14 cellular contexts compared by ENCODE assay signal in the genomic region with DNA sequence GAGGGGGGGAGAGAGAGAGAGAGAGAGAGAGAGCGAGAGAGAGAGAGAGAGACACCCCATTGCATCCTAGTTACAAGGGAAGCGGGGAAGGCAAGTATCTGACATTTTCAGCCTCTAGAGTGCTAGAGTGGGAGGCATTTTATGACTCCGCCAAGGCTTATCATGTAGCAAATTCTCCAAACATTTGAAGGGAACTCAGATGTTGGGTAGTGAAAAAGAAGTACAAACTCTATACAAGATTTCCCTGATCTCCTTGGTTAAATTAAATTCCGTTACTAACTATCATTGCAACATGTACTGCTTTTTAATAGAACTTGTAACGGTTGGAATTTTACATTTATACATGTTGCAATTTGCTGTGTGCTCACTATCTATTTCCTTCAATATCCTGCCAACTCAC.
"Had no signal": no experiment of that assay in that cellular context is flagged by ENCODE, and none has a peak within 500 bp of the region (broad histone marks: within the 10 kb centered on the region; RNA-seq: fewer than 3 reads in every experiment).

No MANE protein-coding gene starts in this region.

- H3K27me3 ChIP-seq: esophagus squamous epithelium, foreskin keratinocyte, stomach, transverse colon had no signal

- H3K9me3 Mint-ChIP-seq: central memory CD8-positive, alpha-beta T cell; natural killer cell treated with Interleukin-12 subunit alpha and Interleukin-12 subunit beta and Interleukin-15 and Interleukin-18, amount 100 ng/mL, for 72 hours had no signal

- DNase-seq: effector memory CD4-positive, alpha-beta T cell; esophagus squamous epithelium; kidney glomerular epithelial cell; stimulated activated CD4-positive, alpha-beta T cell treated with anti-CD3 and anti-CD28 coated beads, Interleukin-2, amount 100 ng/mL, for 24 hours; stimulated activated naive CD4-positive, alpha-beta T cell; stomach; transverse colon had no signal

- H3K4me3 Mint-ChIP-seq: central memory CD8-positive, alpha-beta T cell; natural killer cell treated with Interleukin-12 subunit alpha and Interleukin-12 subunit beta and Interleukin-15 and Interleukin-18, amount 100 ng/mL, for 72 hours had no signal

- H3K27me3 Mint-ChIP-seq: central memory CD8-positive, alpha-beta T cell; natural killer cell treated with Interleukin-12 subunit alpha and Interleukin-12 subunit beta and Interleukin-15 and Interleukin-18, amount 100 ng/mL, for 72 hours had no signal

- H3K27ac ChIP-seq: epithelial cell of prostate, foreskin keratinocyte, stomach, thoracic aorta, transverse colon had no signal

- H3K36me3 ChIP-seq: esophagus squamous epithelium, stomach, thoracic aorta, transverse colon had no signal

- H3K4me1 Mint-ChIP-seq: central memory CD8-positive, alpha-beta T cell had no signal

- FAIRE-seq: urothelium cell line had no signal

- ATAC-seq: natural killer cell treated with Interleukin-12 subunit alpha and Interleukin-12 subunit beta and Interleukin-15 and Interleukin-18, amount 100 ng/mL, for 72 hours; sciatic nerve had no signal

- H3K4me3 ChIP-seq: esophagus squamous epithelium, stomach, thoracic aorta, transverse colon had no signal

- H3K27ac Mint-ChIP-seq: natural killer cell treated with Interleukin-12 subunit alpha and Interleukin-12 subunit beta and Interleukin-15 and Interleukin-18, amount 100 ng/mL, for 72 hours had no signal

- H3K9me3 ChIP-seq: esophagus squamous epithelium, stomach, thoracic aorta, transverse colon had no signal

- H3K36me3 Mint-ChIP-seq: natural killer cell treated with Interleukin-12 subunit alpha and Interleukin-12 subunit beta and Interleukin-15 and Interleukin-18, amount 100 ng/mL, for 72 hours had no signal
